11 cellular contexts compared by ENCODE assay signal in genomic region chr13:30850867-30851211, GRCh38. TPM values are rescaled to one million over a fixed set of nuclear protein-coding genes. Genes with fewer than 3 reads are reported as not detected.
"Had no signal": no experiment of that assay in that cellular context is flagged by ENCODE, and none has a peak within 500 bp of the region (broad histone marks: within the 10 kb centered on the region; RNA-seq: fewer than 3 reads in every experiment).

No MANE protein-coding gene starts in this region.

- H2AFZ ChIP-seq: GM23338 had no signal

- ATAC-seq: GM23338, K562 had no signal

- H3K27ac ChIP-seq: HL-60 had no signal

- H3K4me2 ChIP-seq: GM23338 had no signal

- H3K4me3 ChIP-seq: GM23338, K562 had no signal

- DNase-seq: H9, HCEC 1CT, IMR-90, Karpas-422, KG1 had no signal

- FAIRE-seq: H1, H54, K562 had no signal

RNA-seq across cellular contexts. Expression of gene MEDAG, which starts 55.2 kb away (rescaled TPM):
- total RNA-seq: HT1080, K562 had no signal
- polyA plus RNA-seq: K562 had no signal
